In the genomic region with DNA sequence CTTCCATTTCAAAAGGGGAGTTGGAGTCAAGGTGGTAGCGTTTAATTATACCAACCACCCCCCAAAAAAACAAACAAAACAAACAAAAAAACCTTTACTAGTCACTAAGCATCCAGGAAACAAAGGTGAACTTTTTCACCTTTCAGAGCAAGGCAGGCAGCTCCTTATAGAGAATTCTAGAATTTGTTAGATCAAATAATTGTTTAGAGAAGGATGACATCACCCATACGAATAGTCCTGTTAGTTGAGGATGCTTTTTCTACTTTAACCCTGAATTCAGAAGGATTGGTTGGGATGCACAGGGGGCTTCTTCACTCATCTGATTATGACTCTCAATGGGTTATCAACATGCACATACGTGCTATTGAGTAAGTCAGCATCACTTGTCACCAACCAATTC, we compare ENCODE assay signal across 16 cellular contexts. TPM values are rescaled to one million over a fixed set of nuclear protein-coding genes. Genes with fewer than 3 reads are reported as not detected.
A peak's percentile ranks its signal among the peaks of the same experiment; 100 is the strongest.
DNase-seq lines count a peak whose midpoint lies in the region; ATAC-seq, FAIRE-seq and TF ChIP-seq lines count a peak whose summit lies in the region.
"Had no signal": no experiment of that assay in that cellular context is flagged by ENCODE, and none has a peak within 500 bp of the region (broad histone marks: within the 10 kb centered on the region; RNA-seq: fewer than 3 reads in every experiment).

No MANE protein-coding gene starts in this region.

- no peak for FAIRE-seq in K562 (lab: Jason Lieb, UNC)

- ATAC-seq in K562, result no peak
- no peak for ATAC-seq in GM19351 (IDR thresholded peaks at IDR 0.05; ENCODE audit: unreplicated experiment)

- no peaks in the 10 kb centered on the region for H3K9me3 ChIP-seq in BLaER1 treated with 17β-estradiol and CSF1 and Interleukin-3, amounts not matched to agents 10 nM and 100 nM (replicated peaks in 1 of 11)
- H3K9me3 ChIP-seq in GM23248 (ENCODE audit: low read depth) (no peaks in the 10 kb centered on the region), K562 (replicated peaks; ENCODE audit: control insufficient read depth, insufficient read depth, low read depth, low read length) (no peaks in the 10 kb centered on the region)

- POLR2A ChIA-PET in K562 (lab: Yijun Ruan, JAX), result interaction anchor here (0.9 to 1.6 kb wide), 4 partner anchors 10 to 311 kb away, joined by 3 to 5 read pairs (median 4); no protein-coding TSS in a partner anchor

- H3K4me3 ChIP-seq in BLaER1 treated with 17β-estradiol and CSF1 and Interleukin-3, amounts not matched to agents 10 nM and 100 nM, result peak overlapping the region in 9 of 10 experiments; percentile 17 to 91 (median 57); a peak in 15 of 20 replicates
- no peak overlapping the region for H3K4me3 ChIP-seq in GM23248
- no peak overlapping the region for H3K4me3 ChIP-seq in K562
- H3K4me3 ChIP-seq: SK-N-MC had no signal

- H3K9me2 ChIP-seq in GM23248 (ENCODE audit: insufficient read depth), result no peaks in the 10 kb centered on the region

- no peak for TF ChIP-seq EP300 in K562 (IDR thresholded peaks at IDR 0.05; ENCODE audit: low read length)

- H3K27me3 ChIP-seq in BLaER1 treated with 17β-estradiol and CSF1 and Interleukin-3, amounts not matched to agents 10 nM and 100 nM, result no peaks in the 10 kb centered on the region
- no peaks in the 10 kb centered on the region for H3K27me3 ChIP-seq in GM23248 (replicated peaks; ENCODE audit: insufficient read depth)
- H3K27me3 ChIP-seq in K562 (ENCODE audit: control insufficient read depth in 2 of 2, insufficient read depth in 2 of 2, low read length in 2 of 2), result no peaks in the 10 kb centered on the region

- peak overlapping the region; percentile 85 to 99 (median 91) for H3K4me2 ChIP-seq in BLaER1 treated with 17β-estradiol and CSF1 and Interleukin-3, amounts not matched to agents 10 nM and 100 nM
- H3K4me2 ChIP-seq in GM23248 (ENCODE audit: unreplicated experiment), result peak overlapping the region; percentile 93
- no peak overlapping the region for H3K4me2 ChIP-seq in K562 (ENCODE audit: insufficient read depth, low read length)

- no TSS peak for BruUV-seq in K562 (replicated peaks; lab: Mats Ljungman, UMichigan)

- no peak for TF ChIP-seq POLR2A in K562 (conservative IDR thresholded peaks at IDR 0.05)

- intact Hi-C loops in K562 (cut with micrococcal nuclease), result no loop called here

- peaks cover 35% of the 10 kb centered on the region for H3F3A ChIP-seq in GM23248 (ENCODE audit: insufficient read depth)

- peak overlapping the region in 2 of 3 experiments; percentile 49 to 96 for H3K27ac Mint-ChIP-seq in nephron

- H3K9me1 ChIP-seq in K562 (ENCODE audit: control insufficient read depth, insufficient read depth, low read length), result no peaks in the 10 kb centered on the region

- 61 to 66% methylated on average over 3 of the region's 3 CpGs for WGBS in GM23248 (ENCODE audit: low coverage in 1 of 2, low lambda C conversion rate in 2 of 2, missing lambda C conversion rate in 2 of 2), 2 experiments
- 94% methylated on average over 3 of the region's 3 CpGs for WGBS in K562 (ENCODE audit: insufficient coverage, low coverage, missing lambda C conversion rate)

- no peaks in the 10 kb centered on the region for H3K27me3 Mint-ChIP-seq in nephron (ENCODE audit: low read depth)

- peaks cover 45 to 82% (median 67%) of the 10 kb centered on the region in 11 experiments for H3K36me3 ChIP-seq in BLaER1 treated with 17β-estradiol and CSF1 and Interleukin-3, amounts not matched to agents 10 nM and 100 nM
- H3K36me3 ChIP-seq in GM23248 (ENCODE audit: low read depth) (peaks cover 15% of the 10 kb centered on the region), K562 (ENCODE audit: control insufficient read depth, insufficient read depth, low read length) (peaks cover 72% of the 10 kb centered on the region)

- peak overlapping the region; percentile 60 to 99 (median 96); a peak in 19 of 22 replicates for H3K9ac ChIP-seq in BLaER1 treated with 17β-estradiol and CSF1 and Interleukin-3, amounts not matched to agents 10 nM and 100 nM
- H3K9ac ChIP-seq in GM23248, result 0 out of 2 replicates have a peak overlapping the region, but pooled peaks have one; percentile 98
- no peak overlapping the region for H3K9ac ChIP-seq in K562 (ENCODE audit: insufficient read depth in 1 of 2, low read depth in 2 of 2, low read length in 2 of 2)

- CTCF ChIA-PET in K562 (lab: Yijun Ruan, JAX; ENCODE audit: low intra/inter-chr PET ratio), result no interaction called here

- peaks cover 90% of the 10 kb centered on the region for H3K4me1 Mint-ChIP-seq in nephron

- in situ Hi-C loops in GM23248 (cut with MboI) (no loop called here), K562 (cut with MboI) (no loop called here)

- H3K36me3 Mint-ChIP-seq in nephron (ENCODE audit: low read depth), result peaks cover 45% of the 10 kb centered on the region

- DNase-seq in GM23248 (peak; percentile 36), K562 (ENCODE audit: extremely low read depth in 1 of 4, low spot score in 3 of 4) (no peak), NCI-H524 treated with DMSO at 0.1 percent for 48 hours (lab: John Stamatoyannopoulos, UW) (no peak)
- no peak for DNase-seq in stimulated activated naive CD4-positive, alpha-beta T cell (lab: John Stamatoyannopoulos, UW)
- DNase-seq in stimulated activated CD8-positive, alpha-beta memory T cell treated with anti-CD3 and anti-CD28 coated beads, Interleukin-4, amount 100 ng/mL, for 48 hours, result no peak
- DNase-seq: C1 segment of cervical spinal cord; EL; foreskin fibroblast; KG1; midbrain; NCI-H1417; stimulated activated CD4-positive, alpha-beta T cell treated with anti-CD3 and anti-CD28 coated beads, Interleukin-4, amount 100 ng/mL, for 1 hour had no signal

- peaks cover 98% of the 10 kb centered on the region for H3K79me2 ChIP-seq in GM23248 (ENCODE audit: insufficient read depth)
- H3K79me2 ChIP-seq in K562 (ENCODE audit: control insufficient read depth, insufficient read depth, low read length), result peaks cover 98% of the 10 kb centered on the region

- H3K4me3 Mint-ChIP-seq in nephron, result peak overlapping the region; percentile 1 to 30 (median 2)

- H2AFZ ChIP-seq in GM23248 (no peak overlapping the region), K562 (ENCODE audit: low read depth, low read length) (no peak overlapping the region)

- H3K4me1 ChIP-seq in BLaER1 treated with 17β-estradiol and CSF1 and Interleukin-3, amounts not matched to agents 10 nM and 100 nM, result peaks cover 67 to 85% (median 81%) of the 10 kb centered on the region in 10 experiments
- H3K4me1 ChIP-seq in GM23248 (ENCODE audit: insufficient read depth) (peaks cover 55% of the 10 kb centered on the region), K562 (replicated peaks in 1 of 2; ENCODE audit: control insufficient read depth in 2 of 2, insufficient read depth in 2 of 2, low read length in 2 of 2) (peaks cover 3 to 13% of the 10 kb centered on the region in 2 experiments; a peak in 4 of 5 replicates)

- H3K9me3 Mint-ChIP-seq in nephron, result no peaks in the 10 kb centered on the region

- peaks cover 82 to 94% (median 91%) of the 10 kb centered on the region in 11 experiments for H4K20me1 ChIP-seq in BLaER1 treated with 17β-estradiol and CSF1 and Interleukin-3, amounts not matched to agents 10 nM and 100 nM
- H4K20me1 ChIP-seq in GM23248 (ENCODE audit: insufficient read depth) (peaks cover 23% of the 10 kb centered on the region; the same call in 1 of the 2 replicates), K562 (replicated peaks; ENCODE audit: control insufficient read depth, insufficient read depth, low read length) (no peaks in the 10 kb centered on the region; the same call in 1 of the 2 replicates)

- peak overlapping the region in 10 of 11 experiments; percentile 23 to 98 (median 95); a peak in 17 of 22 replicates for H3K27ac ChIP-seq in BLaER1 treated with 17β-estradiol and CSF1 and Interleukin-3, amounts not matched to agents 10 nM and 100 nM
- H3K27ac ChIP-seq in GM23248 (peak overlapping the region; percentile 96; the same call in 1 of the 2 replicates), K562 (ENCODE audit: extremely low read depth, low read depth, low read length) (no peak overlapping the region)

- TF ChIP-seq CTCF in K562 (IDR thresholded peaks at IDR 0.05 in 2 of 3, conservative IDR thresholded peaks at IDR 0.05 in 1 of 3; ENCODE audit: insufficient read depth in 2 of 3, low read depth in 1 of 3, low read length in 3 of 3), result no peak
- TF ChIP-seq CTCF in nephron (IDR thresholded peaks at IDR 0.05; ENCODE audit: unreplicated experiment in 3 of 3), result no peak

- no peak for TF ChIP-seq RAD21 in K562 (CRISPR knock-in tag; conservative IDR thresholded peaks at IDR 0.05 in 1 of 2, IDR thresholded peaks at IDR 0.05 in 1 of 2)

RNA-seq across cellular contexts. Expression of a gene that starts 44.3 kb away (rescaled TPM):
- 804 and 904 TPM in 2 replicates for total RNA-seq in GM23248 (2014; rRNA removed; shearing (Covaris generic))
- polyA plus RNA-seq in GM23248 (2016; fragmentation: Nextera tagmentation; extraction: Ambion mirVana) (421 and 424 TPM in 2 replicates), K562 (2011; rRNA removed) (321 and 329 TPM in 2 replicates), K562 (2014; fragmentation: Illumina TruSeq; extraction: Trizol) (648 and 649 TPM in 2 replicates), K562 (2014; fragmentation: Nextera tagmentation; extraction: Ambion mirVana) (100 to 1,000 TPM; 128 to 129 TPM), K562 (2014; rRNA removed) (343 and 398 TPM in 2 replicates)
- total RNA-seq in K562 (2011; cell fraction: chromatin; rRNA removed; ENCODE audit: low replicate concordance), result 217 and 324 TPM in 2 replicates
- 221 and 239 TPM in 2 replicates for total RNA-seq in K562 (2011; cell fraction: nucleolus; rRNA removed)
- total RNA-seq in K562 (2011; cell fraction: nucleoplasm; rRNA removed), result 270 and 367 TPM in 2 replicates
- total RNA-seq in K562 (2014; rRNA removed) (266 and 294 TPM in 2 replicates), K562 (2014; rRNA removed; fragmentation: Illumina TruSeq; extraction: Trizol) (212 and 224 TPM in 2 replicates), K562 (2015; rRNA removed; fragmentation: Illumina TruSeq; extraction: Trizol) (216 and 220 TPM in 2 replicates), K562 (2021) (422 and 439 TPM in 2 replicates)
- polyA plus RNA-seq in K562 (2011; cell fraction: cytosol; rRNA removed), result 659 and 699 TPM in 2 replicates
- 480 and 564 TPM in 2 replicates for polyA plus RNA-seq in K562 (2011; cell fraction: nucleus; rRNA removed)
- polyA plus RNA-seq in K562 (2012), result 497 and 536 TPM in 2 replicates
- polyA minus RNA-seq in K562 (2011; rRNA and poly(A)+ RNA removed), result 360 and 482 TPM in 2 replicates
- 377 and 397 TPM in 2 replicates for polyA minus RNA-seq in K562 (2011; cell fraction: cytosol; rRNA and poly(A)+ RNA removed)
- polyA minus RNA-seq in K562 (2011; cell fraction: nucleus; rRNA and poly(A)+ RNA removed), result 103 and 150 TPM in 2 replicates

RNA-seq across cellular contexts. Expression of a gene that starts 46.1 kb away (rescaled TPM):
- 0.25 and 0.97 TPM in 2 replicates for total RNA-seq in GM23248 (2014; rRNA removed; shearing (Covaris generic))
- polyA plus RNA-seq in GM23248 (2016; fragmentation: Nextera tagmentation; extraction: Ambion mirVana) (0.77 and 1.0 TPM in 2 replicates), K562 (2011; rRNA removed) (0.07 TPM in 2 replicates), K562 (2014; fragmentation: Illumina TruSeq; extraction: Trizol) (0.21 and 0.90 TPM in 2 replicates), K562 (2014; fragmentation: Nextera tagmentation; extraction: Ambion mirVana) (under 1 TPM; 0.04 to 0.14 TPM), K562 (2014; rRNA removed) (1.0 and 1.8 TPM in 2 replicates)
- total RNA-seq in K562 (2011; cell fraction: chromatin; rRNA removed; ENCODE audit: low replicate concordance), result 0.42 and 1.3 TPM in 2 replicates
- total RNA-seq in K562 (2011; cell fraction: nucleolus; rRNA removed), result 0.50 and 0.79 TPM in 2 replicates
- total RNA-seq in K562 (2011; cell fraction: nucleoplasm; rRNA removed), result 0.92 and 1.1 TPM in 2 replicates
- total RNA-seq in K562 (2014; rRNA removed) (0.73 and 2.5 TPM in 2 replicates), K562 (2014; rRNA removed; fragmentation: Illumina TruSeq; extraction: Trizol) (0.25 and 0.45 TPM in 2 replicates), K562 (2015; rRNA removed; fragmentation: Illumina TruSeq; extraction: Trizol) (0.64 and 0.69 TPM in 2 replicates), K562 (2021) (1.2 and 1.3 TPM in 2 replicates)
- not detected in 2 replicates for polyA plus RNA-seq in K562 (2011; cell fraction: cytosol; rRNA removed)
- polyA plus RNA-seq in K562 (2011; cell fraction: nucleus; rRNA removed), result 0.22 and 0.37 TPM in 2 replicates
- 0.91 and 1.0 TPM in 2 replicates for polyA plus RNA-seq in K562 (2012)
- polyA minus RNA-seq in K562 (2011; rRNA and poly(A)+ RNA removed), result not detected in 2 replicates
- polyA minus RNA-seq in K562 (2011; cell fraction: cytosol; rRNA and poly(A)+ RNA removed), result not detected in 2 replicates
- not detected in 2 replicates for polyA minus RNA-seq in K562 (2011; cell fraction: nucleus; rRNA and poly(A)+ RNA removed)

Comparison
In these comparisons a context has a peak if more than half of its experiments do, and no peak if none do; other contexts are left out.
1. H3K4me3 ChIP-seq: peak in BLaER1 treated with 17β-estradiol and CSF1 and Interleukin-3, amounts not matched to agents 10 nM and 100 nM (9 of 10); none in GM23248 (single experiment) and K562 (single experiment).
2. H3K9ac ChIP-seq: peak in BLaER1 treated with 17β-estradiol and CSF1 and Interleukin-3, amounts not matched to agents 10 nM and 100 nM (11 of 11) and GM23248 (single experiment); none in K562 (0 of 2).